In genomic region chr22:16949561-16949960, GRCh38 we compare ENCODE assay signal across 15 cellular contexts. TPM values are rescaled to one million over a fixed set of nuclear protein-coding genes. Genes with fewer than 3 reads are reported as not detected.
DNase-seq lines count a peak whose midpoint lies in the region; ATAC-seq, FAIRE-seq and TF ChIP-seq lines count a peak whose summit lies in the region.
"Had no signal": no experiment of that assay in that cellular context is flagged by ENCODE, and none has a peak within 500 bp of the region (broad histone marks: within the 10 kb centered on the region; RNA-seq: fewer than 3 reads in every experiment).

No MANE protein-coding gene starts in this region.

- no peak for TF ChIP-seq POLR2A in lower leg skin (IDR thresholded peaks at IDR 0.05)

- H3K9me3 ChIP-seq in BLaER1, result no peaks in the 10 kb centered on the region
- no peaks in the 10 kb centered on the region for H3K9me3 ChIP-seq in Loucy (ENCODE audit: insufficient read depth, low read depth, low read length)
- no peaks in the 10 kb centered on the region for H3K9me3 ChIP-seq in kidney (ENCODE audit: control insufficient read depth in 1 of 2, low read length in 2 of 2)

- no peaks in the 10 kb centered on the region for H3F3A ChIP-seq in Loucy (ENCODE audit: low read depth)

- peak overlapping the region; percentile 83 for H2AFZ ChIP-seq in Loucy (ENCODE audit: low read length)

- H3K36me3 ChIP-seq in BLaER1 (no peaks in the 10 kb centered on the region), Loucy (ENCODE audit: insufficient read depth, low read length) (no peaks in the 10 kb centered on the region), kidney (ENCODE audit: control insufficient read depth in 1 of 2, insufficient read depth in 2 of 2, low read length in 2 of 2) (no peaks in the 10 kb centered on the region)

- 0 out of 2 replicates have a peak overlapping the region, but pooled peaks have one; percentile 8 for H3K4me2 ChIP-seq in BLaER1
- peak overlapping the region; percentile 30 for H3K4me2 ChIP-seq in Loucy (ENCODE audit: low read depth, low read length, poor library complexity, severe bottlenecking)

- intact Hi-C loops in lower leg skin (cut with DNase I; ENCODE audit: low total_unique reads), result no loop called here
- intact Hi-C loops in kidney (cut with DNase I), result no loop called here

- TF ChIP-seq CTCF in GM10266 (IDR thresholded peaks at IDR 0.05; ENCODE audit: control insufficient read depth, insufficient read depth, low read depth, missing control alignments) (no peak), Loucy (conservative IDR thresholded peaks at IDR 0.05; ENCODE audit: low read length) (no peak), lower leg skin (IDR thresholded peaks at IDR 0.05) (no peak), kidney (IDR thresholded peaks at IDR 0.05; ENCODE audit: borderline replicate concordance, extremely low read depth, insufficient read depth) (no peak)

- ATAC-seq in HG03469 (IDR thresholded peaks at IDR 0.05; ENCODE audit: unreplicated experiment), result no peak
- ATAC-seq: right cardiac atrium had no signal

- H3K9ac ChIP-seq in BLaER1, result no peak overlapping the region
- peak overlapping the region; percentile 28 for H3K9ac ChIP-seq in Loucy (ENCODE audit: low read depth, low read length, poor library complexity, severe bottlenecking)
- no peak overlapping the region for H3K9ac ChIP-seq in kidney (ENCODE audit: low read length in 2 of 2)

- no peak for FAIRE-seq in kidney (lab: Jason Lieb, UNC)
- FAIRE-seq: islet of Langerhans had no signal

- H4K20me1 ChIP-seq in BLaER1, result no peaks in the 10 kb centered on the region
- H4K20me1 ChIP-seq in Loucy (ENCODE audit: insufficient read depth, low read length, poor library complexity, severe bottlenecking), result no peaks in the 10 kb centered on the region

- H3K4me3 ChIP-seq in BLaER1 (no peak overlapping the region), Loucy (ENCODE audit: low read length, poor library complexity, severe bottlenecking) (no peak overlapping the region), lower leg skin (ENCODE audit: low read depth, poor library complexity, severe bottlenecking) (no peak overlapping the region), kidney (ENCODE audit: low read length in 2 of 2) (no peak overlapping the region)

- DNase-seq in GM10266 (ENCODE audit: extremely low spot score) (peak; percentile 8), lower leg skin (ENCODE audit: low spot score in 2 of 2) (peak; percentile 21), kidney (no peak), foreskin melanocyte (no peak)
- DNase-seq: amygdala, COR-L47, dermis blood vessel endothelial cell, naive B cell, NCI-H2029 treated with DMSO at 0.1 percent for 48 hours, right cardiac atrium had no signal

- H3K4me1 ChIP-seq in BLaER1, result peaks cover 21% of the 10 kb centered on the region
- H3K4me1 ChIP-seq in Loucy (ENCODE audit: insufficient read depth, low read length, poor library complexity, severe bottlenecking), result peaks cover 44% of the 10 kb centered on the region
- H3K4me1 ChIP-seq in kidney (ENCODE audit: control insufficient read depth in 1 of 2, insufficient read depth in 1 of 2, low read depth in 1 of 2, low read length in 2 of 2), result no peaks in the 10 kb centered on the region

- H3K79me2 ChIP-seq in Loucy (ENCODE audit: insufficient read depth, low read length), result no peaks in the 10 kb centered on the region

- WGBS in lower leg skin, 2 donors, result 15 to 16% methylated on average over 3 of the region's 3 CpGs

- H3K27ac ChIP-seq in BLaER1, result no peak overlapping the region
- no peak overlapping the region for H3K27ac ChIP-seq in kidney (ENCODE audit: low read depth in 2 of 2, low read length in 2 of 2)

- H3K27me3 ChIP-seq in BLaER1 (no peaks in the 10 kb centered on the region), Loucy (ENCODE audit: insufficient read depth, low read length, poor library complexity, severe bottlenecking) (no peaks in the 10 kb centered on the region)

- no peaks in the 10 kb centered on the region for H3K9me2 ChIP-seq in Loucy (replicated peaks; ENCODE audit: low read depth, low read length)

RNA-seq across cellular contexts. Expression of gene GAB4, which starts 58.5 kb away (rescaled TPM):
- total RNA-seq in lower leg skin (under 1 TPM in 3 of 4 donors, not detected in 1; 0.16 to 0.61 (median 0.46) TPM), kidney (not detected)
- polyA plus RNA-seq in kidney (ENCODE audit: insufficient read depth, low read depth, low replicate concordance), result not detected
- total RNA-seq: dermis blood vessel endothelial cell, H4, right cardiac atrium had no signal
- polyA plus RNA-seq: right cardiac atrium had no signal

Comparison
In these comparisons a context has a peak if more than half of its experiments do, and no peak if none do; other contexts are left out.
1. DNase-seq: peak in GM10266 (single experiment) and lower leg skin (2 of 2); none in kidney (single experiment) and foreskin melanocyte (single experiment).